Comparison of ENCODE assay signal across 10 cellular contexts in genomic region chr9:125649826-125650225, GRCh38. TPM values are rescaled to one million over a fixed set of nuclear protein-coding genes. Genes with fewer than 3 reads are reported as not detected.
DNase-seq lines count a peak whose midpoint lies in the region; ATAC-seq, FAIRE-seq and TF ChIP-seq lines count a peak whose summit lies in the region.
"Had no signal": no experiment of that assay in that cellular context is flagged by ENCODE, and none has a peak within 500 bp of the region (broad histone marks: within the 10 kb centered on the region; RNA-seq: fewer than 3 reads in every experiment).

No MANE protein-coding gene starts in this region.

- H4K20me1 ChIP-seq in IMR-90 (ENCODE audit: insufficient read depth, low read length) (no peaks in the 10 kb centered on the region), neural progenitor cell (ENCODE audit: low read depth) (peaks cover 20% of the 10 kb centered on the region)

- H3K27ac Mint-ChIP-seq in central memory CD8-positive, alpha-beta T cell (ENCODE audit: low read depth): peak overlapping the region; percentile 63
- peak overlapping the region; percentile 3 for H3K27ac Mint-ChIP-seq in neural progenitor cell

- 100% methylated on average over 1 to 2 of the region's 4 CpGs for WGBS in IMR-90 (ENCODE audit: extremely low coverage in 2 of 2, insufficient read length in 1 of 2), 2 experiments

- peak overlapping the region; percentile 53 for H4K91ac ChIP-seq in IMR-90 (ENCODE audit: insufficient read depth, low read depth, low read length)

- peak overlapping the region; percentile 21 for H2AK9ac ChIP-seq in IMR-90 (replicated peaks; ENCODE audit: low read depth, low read length, poor library complexity)

- H3K4ac ChIP-seq in IMR-90 (ENCODE audit: low read depth, low read length): peak overlapping the region; percentile 78

- peak overlapping the region; percentile 84; the same call in 1 of the 2 replicates for H3K18ac ChIP-seq in IMR-90 (ENCODE audit: low read depth, low read length)

- peak overlapping the region; percentile 85 for H2AK5ac ChIP-seq in IMR-90 (ENCODE audit: low read depth, low read length)

- dilution Hi-C loops in IMR-90 (cut with HindIII; ENCODE audit: low sequenced_read_pairs, unreplicated experiment): no loop called here

- H3K9ac ChIP-seq in IMR-90 (ENCODE audit: low read depth, low read length): peak overlapping the region; percentile 29; the same call in 1 of the 2 replicates
- no peak overlapping the region for H3K9ac ChIP-seq in neural progenitor cell

- H2BK5ac ChIP-seq in IMR-90 (ENCODE audit: low read depth, low read length, poor library complexity, severe bottlenecking): peak overlapping the region; percentile 87

- H3K9me1 ChIP-seq in IMR-90 (ENCODE audit: insufficient read depth, low read length): peaks cover 7% of the 10 kb centered on the region

- intact Hi-C loops in IMR-90 (cut with micrococcal nuclease): no loop called here

- H2AFZ ChIP-seq in IMR-90 (replicated peaks; ENCODE audit: low read length, poor library complexity) (no peak overlapping the region), neural progenitor cell (replicated peaks) (no peak overlapping the region)

- FAIRE-seq in HTR-8/SVneo (lab: Jason Lieb, UNC): no peak

- TF ChIP-seq RAD21 in IMR-90 (IDR thresholded peaks at IDR 0.05; ENCODE audit: low read length): no peak

- POLR2A ChIA-PET in IMR-90 (lab: Charles Lee; ENCODE audit: unreplicated experiment): interaction anchor here (0.6 kb wide), 1 partner anchor 57 kb away, joined by 3 read pairs; no protein-coding TSS in a partner anchor

- H3K4me2 ChIP-seq in IMR-90 (ENCODE audit: low read depth, low read length) (peak overlapping the region; percentile 84), neural progenitor cell (no peak overlapping the region)

- peak overlapping the region; percentile 72 to 86 for H4K8ac ChIP-seq in IMR-90 (ENCODE audit: low read depth in 2 of 2, low read length in 2 of 2)

- peak overlapping the region; percentile 92 for H3K14ac ChIP-seq in IMR-90 (replicated peaks; ENCODE audit: low read depth, low read length)

- in situ Hi-C loops in IMR-90 (cut with MboI; ENCODE audit: low sequenced_read_pairs): no loop called here

- peak overlapping the region; percentile 76; the same call in 1 of the 2 replicates for H3K23ac ChIP-seq in IMR-90 (ENCODE audit: low read depth, low read length)

- H3K27ac ChIP-seq in IMR-90 (ENCODE audit: insufficient read depth, low read length) (no peak overlapping the region; the same call in 1 of the 2 replicates), neural progenitor cell (no peak overlapping the region)

- CTCF ChIA-PET in IMR-90 (lab: Yijun Ruan, JAX): interaction anchor here (0.6 kb wide), 1 partner anchor 1059 kb away, joined by 3 read pairs; no protein-coding TSS in a partner anchor

- DNase-seq in ELR (ENCODE audit: low read depth) (peak; percentile 57), IMR-90 (no peak), neural progenitor cell (ENCODE audit: low spot score) (no peak), HTR-8/SVneo (ENCODE audit: insufficient read length, low spot score) (no peak), GM03348 (ENCODE audit: low spot score) (no peak)
- DNase-seq in central memory CD8-positive, alpha-beta T cell (ENCODE audit: low spot score in 2 of 2): no peak
- DNase-seq: NCI-H2029 treated with DMSO at 0.1 percent for 48 hours; stimulated activated CD4-positive, alpha-beta T cell treated with anti-CD3 and anti-CD28 coated beads, Interleukin-12 subunit alpha, Interleukin-12 subunit beta, amount 100 ng/mL, for 4 hours had no signal

- peaks cover 22% of the 10 kb centered on the region for H3K4me1 ChIP-seq in IMR-90 (ENCODE audit: control insufficient read depth, insufficient read depth, low read length)
- peaks cover 59% of the 10 kb centered on the region for H3K4me1 ChIP-seq in neural progenitor cell

- peak overlapping the region; percentile 7; the same call in 2 of the 3 replicates for H2BK15ac ChIP-seq in IMR-90 (ENCODE audit: low read depth, low read length)

- H3K4me1 Mint-ChIP-seq in central memory CD8-positive, alpha-beta T cell: peaks cover 50% of the 10 kb centered on the region
- H3K4me1 Mint-ChIP-seq in neural progenitor cell: peaks cover 48% of the 10 kb centered on the region

- H3K36me3 ChIP-seq in IMR-90 (ENCODE audit: control insufficient read depth, insufficient read depth, low read length): peaks cover 6% of the 10 kb centered on the region; the same call in 1 of the 2 replicates
- H3K36me3 ChIP-seq in neural progenitor cell: no peaks in the 10 kb centered on the region

- TF ChIP-seq CTCF in IMR-90 (conservative IDR thresholded peaks at IDR 0.05; ENCODE audit: low read depth, low read length): no peak
- TF ChIP-seq CTCF in neural progenitor cell (IDR thresholded peaks at IDR 0.05): no peak

- no peaks in the 10 kb centered on the region for H3K27me3 ChIP-seq in IMR-90 (ENCODE audit: control insufficient read depth, insufficient read depth, low read length)
- no peaks in the 10 kb centered on the region for H3K27me3 ChIP-seq in neural progenitor cell

- no peaks in the 10 kb centered on the region for H3K9me3 ChIP-seq in IMR-90 (ENCODE audit: control insufficient read depth, insufficient read depth, low read length)
- no peaks in the 10 kb centered on the region for H3K9me3 ChIP-seq in neural progenitor cell (ENCODE audit: low read depth)

- no TSS peak for BruUV-seq in IMR-90 (replicated peaks; lab: Mats Ljungman, UMichigan)

- no peak for ATAC-seq in IMR-90 (ENCODE audit: low read depth)
- ATAC-seq in central memory CD8-positive, alpha-beta T cell (replicated peaks; ENCODE audit: extremely low read depth, poor library complexity, severe bottlenecking): no peak
- ATAC-seq in GM21723 (IDR thresholded peaks at IDR 0.05; ENCODE audit: unreplicated experiment): no peak
- no peak for ATAC-seq in GM18511 (IDR thresholded peaks at IDR 0.05; ENCODE audit: unreplicated experiment)

- peaks cover 1% of the 10 kb centered on the region for H3K36me3 Mint-ChIP-seq in central memory CD8-positive, alpha-beta T cell (ENCODE audit: insufficient read depth)
- peaks cover 14% of the 10 kb centered on the region for H3K36me3 Mint-ChIP-seq in neural progenitor cell

- H3K79me1 ChIP-seq in IMR-90 (ENCODE audit: low read depth in 1 of 2, low read length in 2 of 2): peaks cover 44 to 86% of the 10 kb centered on the region in 2 experiments

- H3K79me2 ChIP-seq in neural progenitor cell (ENCODE audit: low read depth): peaks cover 50% of the 10 kb centered on the region

- H2BK120ac ChIP-seq in IMR-90 (ENCODE audit: low read depth, low read length): peak overlapping the region; percentile 81

- no peak for TF ChIP-seq POLR2A in IMR-90 (IDR thresholded peaks at IDR 0.05; ENCODE audit: low read depth, low read length)

- H3K27me3 Mint-ChIP-seq in central memory CD8-positive, alpha-beta T cell: no peaks in the 10 kb centered on the region
- H3K27me3 Mint-ChIP-seq in neural progenitor cell (ENCODE audit: insufficient read depth, low read depth): peaks cover 3% of the 10 kb centered on the region

- no peaks in the 10 kb centered on the region for H3K9me3 Mint-ChIP-seq in central memory CD8-positive, alpha-beta T cell
- no peaks in the 10 kb centered on the region for H3K9me3 Mint-ChIP-seq in neural progenitor cell

- H3K56ac ChIP-seq in IMR-90 (ENCODE audit: extremely low read depth, insufficient read depth, low read length): peak overlapping the region; percentile 46

- H4K5ac ChIP-seq in IMR-90 (ENCODE audit: low read depth, low read length): peak overlapping the region; percentile 90; the same call in 1 of the 2 replicates

- H3K4me3 Mint-ChIP-seq in central memory CD8-positive, alpha-beta T cell: no peak overlapping the region
- no peak overlapping the region for H3K4me3 Mint-ChIP-seq in neural progenitor cell

- peaks cover 12% of the 10 kb centered on the region for H3F3A ChIP-seq in neural progenitor cell (ENCODE audit: low read depth)

- H3K4me3 ChIP-seq in IMR-90 (ENCODE audit: insufficient read depth, low read depth, low read length): no peak overlapping the region
- H3K4me3 ChIP-seq in neural progenitor cell: no peak overlapping the region

- H2BK20ac ChIP-seq in IMR-90 (ENCODE audit: low read depth, low read length): peak overlapping the region; percentile 81

TF ChIP-seq in IMR-90, 13 proteins besides CTCF, POLR2A, EP300 and RAD21 (continues in another document):
- TF ChIP-seq SMC3 (IDR thresholded peaks at IDR 0.05; ENCODE audit: low read depth, low read length) (no peak), MAFK (IDR thresholded peaks at IDR 0.05; ENCODE audit: low read depth, low read length) (no peak), MAZ (IDR thresholded peaks at IDR 0.05; ENCODE audit: borderline replicate concordance, low read depth, low read length) (no peak), BHLHE40 (IDR thresholded peaks at IDR 0.05; ENCODE audit: low read depth, low read length) (no peak), RCOR1 (IDR thresholded peaks at IDR 0.05; ENCODE audit: insufficient replicate concordance, low read length) (no peak), FOS (IDR thresholded peaks at IDR 0.05; ENCODE audit: low read depth, low read length) (no peak), MXI1 (IDR thresholded peaks at IDR 0.05; ENCODE audit: borderline replicate concordance, low read depth, low read length) (no peak), RFX5 (IDR thresholded peaks at IDR 0.05; ENCODE audit: low read depth, low read length) (no peak), NFE2L2 (IDR thresholded peaks at IDR 0.05; ENCODE audit: low read depth, low read length) (no peak), USF2 (IDR thresholded peaks at IDR 0.05; ENCODE audit: low read depth, low read length) (no peak)

RNA-seq across cellular contexts. Expression of gene MAPKAP1, which starts 57.2 kb away (rescaled TPM):
- 122 and 158 TPM in 2 replicates for total RNA-seq in IMR-90 (2012; rRNA removed)
- polyA plus RNA-seq in IMR-90 (2012; rRNA removed): 75.0 and 87.2 TPM in 2 replicates
- polyA plus RNA-seq in IMR-90 (2012; cell fraction: cytosol; rRNA removed): 57.5 and 86.3 TPM in 2 replicates
- polyA plus RNA-seq in IMR-90 (2012; cell fraction: nucleus; rRNA removed; ENCODE audit: low replicate concordance): 53.4 and 70.8 TPM in 2 replicates
- total RNA-seq in neural progenitor cell (ENCODE audit: low replicate concordance): 53.9 and 56.6 TPM in 2 replicates
